In genomic region chr9:78121488-78121887, GRCh38 we compare ENCODE assay signal across 8 cellular contexts.
DNase-seq lines count a peak whose midpoint lies in the region; ATAC-seq, FAIRE-seq and TF ChIP-seq lines count a peak whose summit lies in the region.

No MANE protein-coding gene starts in this region.

- DNase-seq in A172 (ENCODE audit: low spot score) (peak; percentile 69), GM19239 (ENCODE audit: insufficient read length, low spot score) (no peak), NCI-H748 treated with DMSO at 0.1 percent for 48 hours (lab: John Stamatoyannopoulos, UW) (peak; percentile 33), esophagus muscularis mucosa (ENCODE audit: extremely low spot score) (no peak), nephron progenitor cell (peak; percentile 65), suprapubic skin (ENCODE audit: low spot score in 2 of 2) (peak in 1 of 2 donors; percentile 61)
- DNase-seq in activated CD8-positive, alpha-beta memory T cell treated with anti-CD3 and anti-CD28 coated beads, Interleukin-2, amount 50 U/mL, for 4 hours = peak; percentile 58

- TF ChIP-seq EP300 in esophagus muscularis mucosa (IDR thresholded peaks at IDR 0.05) = no peak
- TF ChIP-seq EP300 in suprapubic skin (IDR thresholded peaks at IDR 0.05) = no peak

- no peak overlapping the region for H3K27ac Mint-ChIP-seq in nephron progenitor cell

- H3K4me3 ChIP-seq in esophagus muscularis mucosa = no peak overlapping the region
- no peak overlapping the region for H3K4me3 ChIP-seq in suprapubic skin

- no peak for TF ChIP-seq POLR2A in esophagus muscularis mucosa (IDR thresholded peaks at IDR 0.05; ENCODE audit: low read depth)
- TF ChIP-seq POLR2A in suprapubic skin (IDR thresholded peaks at IDR 0.05) = no peak

- no peaks in the 10 kb centered on the region for H3K36me3 ChIP-seq in esophagus muscularis mucosa
- H3K36me3 ChIP-seq in suprapubic skin = no peaks in the 10 kb centered on the region

- 47% methylated on average over 4 of the region's 4 CpGs for WGBS in esophagus muscularis mucosa
- 51% methylated on average over 4 of the region's 4 CpGs for WGBS in suprapubic skin

- H3K4me1 ChIP-seq in esophagus muscularis mucosa (no peaks in the 10 kb centered on the region), suprapubic skin (no peaks in the 10 kb centered on the region)

- no peaks in the 10 kb centered on the region for H3K4me1 Mint-ChIP-seq in nephron progenitor cell

- intact Hi-C loops in esophagus muscularis mucosa (cut with DNase I) = loop anchor here (10.0 kb wide), 1 partner anchor 687 kb away; no protein-coding TSS in a partner anchor

- no peak overlapping the region for H3K4me3 Mint-ChIP-seq in nephron progenitor cell

- H3K27me3 ChIP-seq in esophagus muscularis mucosa (no peaks in the 10 kb centered on the region), suprapubic skin (peaks cover 4% of the 10 kb centered on the region)

- H3K27ac ChIP-seq in esophagus muscularis mucosa (replicated peaks in 1 of 4) (no peak overlapping the region), suprapubic skin (no peak overlapping the region)

- no peaks in the 10 kb centered on the region for H3K9me3 Mint-ChIP-seq in nephron progenitor cell

- ATAC-seq in GM19452 (IDR thresholded peaks at IDR 0.05; ENCODE audit: unreplicated experiment) = no peak

- H3K9me3 ChIP-seq in esophagus muscularis mucosa (no peaks in the 10 kb centered on the region), suprapubic skin (no peaks in the 10 kb centered on the region)

- no peaks in the 10 kb centered on the region for H3K36me3 Mint-ChIP-seq in nephron progenitor cell (ENCODE audit: low read depth)

- FAIRE-seq in GM19239 (lab: Jason Lieb, UNC) = peak; percentile 18

- peak; percentile 48 to 61 (median 50) for TF ChIP-seq CTCF in esophagus muscularis mucosa (IDR thresholded peaks at IDR 0.05)
- peak; percentile 80 for TF ChIP-seq CTCF in nephron progenitor cell (IDR thresholded peaks at IDR 0.05)
- TF ChIP-seq CTCF in suprapubic skin (IDR thresholded peaks at IDR 0.05) = peak; percentile 12 to 59

- H3K27me3 Mint-ChIP-seq in nephron progenitor cell (ENCODE audit: low read depth, poor library complexity) = no peaks in the 10 kb centered on the region

Comparison
In these comparisons a context has a peak if more than half of its experiments do, and no peak if none do; other contexts are left out.
1. DNase-seq: peak in A172 (single experiment), NCI-H748 treated with DMSO at 0.1 percent for 48 hours (single experiment), activated CD8-positive, alpha-beta memory T cell treated with anti-CD3 and anti-CD28 coated beads, Interleukin-2, amount 50 U/mL, for 4 hours (single experiment) and nephron progenitor cell (single experiment); none in GM19239 (single experiment) and esophagus muscularis mucosa (single experiment).
2. Peak in every context shown above with its lines, with median percentiles within 50 percentile points of each other: CTCF ChIP-seq.